ENCODE assay signal across 14 cellular contexts in genomic region chr1:224730540-224730939, GRCh38.
"Had no signal": no experiment of that assay in that cellular context is flagged by ENCODE, and none has a peak within 500 bp of the region (broad histone marks: within the 10 kb centered on the region; RNA-seq: fewer than 3 reads in every experiment).

No MANE protein-coding gene starts in this region.

- ATAC-seq: activated CD4-positive, alpha-beta T cell treated with anti-CD3 and anti-CD28 coated beads for 36 hours; mucosa of descending colon; WTC11 had no signal

- H3K27me3 ChIP-seq: dorsolateral prefrontal cortex, thyroid gland had no signal

- H3K36me3 ChIP-seq: thyroid gland had no signal

- DNase-seq: activated CD4-positive, alpha-beta memory T cell treated with anti-CD3 and anti-CD28 coated beads for 36 hours; activated CD4-positive, alpha-beta T cell treated with anti-CD3 and anti-CD28 coated beads for 36 hours; activated T-cell treated with anti-CD3 and anti-CD28 coated beads for 4 hours; amniotic stem cell; caudate nucleus; dorsolateral prefrontal cortex; mucosa of descending colon; naive B cell; stimulated activated CD4-positive, alpha-beta T cell treated with anti-CD3 and anti-CD28 coated beads, Interleukin-12 subunit alpha, Interleukin-12 subunit beta, amount 100 ng/mL, for 4 hours; stimulated activated CD4-positive, alpha-beta T cell treated with anti-CD3 and anti-CD28 coated beads, Interleukin-1b, Interleukin-23, amount 100 ng/mL, for 48 hours; stimulated activated CD8-positive, alpha-beta memory T cell treated with anti-CD3 and anti-CD28 coated beads, Interleukin-4, amount 100 ng/mL, for 48 hours; stimulated activated naive CD4-positive, alpha-beta T cell; thyroid gland had no signal

- H3K9me3 ChIP-seq: mucosa of descending colon, thyroid gland had no signal

- H3K4me3 ChIP-seq: dorsolateral prefrontal cortex, mucosa of descending colon, thyroid gland had no signal

- H3K27ac ChIP-seq: dorsolateral prefrontal cortex, thyroid gland had no signal
